In genomic region chr3:5572168-5572567, GRCh38 we compare ENCODE assay signal across 20 cellular contexts.
"Had no signal": no experiment of that assay in that cellular context is flagged by ENCODE, and none has a peak within 500 bp of the region (broad histone marks: within the 10 kb centered on the region; RNA-seq: fewer than 3 reads in every experiment).

No MANE protein-coding gene starts in this region.

- H3K36me3 ChIP-seq: left lung, neutrophil, pancreas, prostate gland, sigmoid colon, thyroid gland, vagina had no signal

- H3K4me1 ChIP-seq: left lung, pancreas, prostate gland, sigmoid colon, thyroid gland, vagina had no signal

- DNase-seq: cerebellar nuclear complex; cortex of kidney; effector memory CD8-positive, alpha-beta T cell; left cardiac atrium; mesendoderm; natural killer cell; right cardiac atrium; sigmoid colon; stimulated activated CD4-positive, alpha-beta T cell treated with anti-CD3 and anti-CD28 coated beads, Interleukin-4, amount 100 ng/mL, for 4 hours; thyroid gland; trophoblast cell had no signal

- H3K27ac ChIP-seq: hepatocyte, left lung, neutrophil, pancreas, prostate gland, sigmoid colon, thyroid gland, vagina had no signal

- H3K27me3 ChIP-seq: hepatocyte, neutrophil, pancreas, sigmoid colon, thyroid gland, vagina had no signal

- H3K27ac Mint-ChIP-seq: effector memory CD8-positive, alpha-beta T cell; natural killer cell; stimulated activated memory B cell treated with anti-CD40 and anti-IgM and Interleukin-4, amounts not matched to agents 10 μg/mL and 1 μg/mL and 100 μg/mL, for 72 hours; stimulated activated naive CD8-positive, alpha-beta T cell treated with anti-CD3 and anti-CD28 coated beads, Interleukin-15, Interleukin-2, amounts not matched to agents 100 ng/mL and 50 ng/mL, for 24 hours had no signal

- H3K4me3 ChIP-seq: hepatocyte, left lung, pancreas, prostate gland, sigmoid colon, thyroid gland, vagina had no signal

- H3K4me3 Mint-ChIP-seq: effector memory CD8-positive, alpha-beta T cell; natural killer cell; neural crest cell; stimulated activated memory B cell treated with anti-CD40 and anti-IgM and Interleukin-4, amounts not matched to agents 10 μg/mL and 1 μg/mL and 100 μg/mL, for 72 hours; stimulated activated naive CD8-positive, alpha-beta T cell treated with anti-CD3 and anti-CD28 coated beads, Interleukin-15, Interleukin-2, amounts not matched to agents 100 ng/mL and 50 ng/mL, for 24 hours had no signal

- H3K27me3 Mint-ChIP-seq: effector memory CD8-positive, alpha-beta T cell; stimulated activated memory B cell treated with anti-CD40 and anti-IgM and Interleukin-4, amounts not matched to agents 10 μg/mL and 1 μg/mL and 100 μg/mL, for 72 hours; stimulated activated naive CD8-positive, alpha-beta T cell treated with anti-CD3 and anti-CD28 coated beads, Interleukin-15, Interleukin-2, amounts not matched to agents 100 ng/mL and 50 ng/mL, for 24 hours had no signal

- H3K9me3 ChIP-seq: neutrophil, pancreas, prostate gland, sigmoid colon, thyroid gland, vagina had no signal

- ATAC-seq: effector memory CD8-positive, alpha-beta T cell; left cardiac atrium; left lung; natural killer cell; pancreas; right cardiac atrium; stimulated activated memory B cell treated with anti-CD40 and anti-IgM and Interleukin-4, amounts not matched to agents 10 μg/mL and 1 μg/mL and 100 μg/mL, for 72 hours had no signal

- H3K4me1 Mint-ChIP-seq: natural killer cell; stimulated activated memory B cell treated with anti-CD40 and anti-IgM and Interleukin-4, amounts not matched to agents 10 μg/mL and 1 μg/mL and 100 μg/mL, for 72 hours had no signal

- H3K9me3 Mint-ChIP-seq: stimulated activated naive CD8-positive, alpha-beta T cell treated with anti-CD3 and anti-CD28 coated beads, Interleukin-15, Interleukin-2, amounts not matched to agents 100 ng/mL and 50 ng/mL, for 24 hours had no signal
